In genomic region chr6:37695857-37696219, GRCh38 we compare ENCODE assay signal across 2 cellular contexts.
TF ChIP-seq lines count a peak whose summit lies in the region.

No MANE protein-coding gene starts in this region.

TF ChIP-seq in A549, 52 proteins besides CTCF, POLR2A, EP300 and RAD21 (continued from another document):
- no peak for TF ChIP-seq HES2 (IDR thresholded peaks at IDR 0.05)
- TF ChIP-seq ESRRA (IDR thresholded peaks at IDR 0.05; ENCODE audit: borderline replicate concordance, low read length), result no peak
- TF ChIP-seq EHMT2 (IDR thresholded peaks at IDR 0.05; ENCODE audit: low read depth), result no peak
- no peak for TF ChIP-seq FOXS1 (CRISPR knock-in tag; IDR thresholded peaks at IDR 0.05)
- no peak for TF ChIP-seq ZSCAN20 (CRISPR knock-in tag; IDR thresholded peaks at IDR 0.05)
- TF ChIP-seq HDAC2 (IDR thresholded peaks at IDR 0.05), result no peak
- no peak for TF ChIP-seq ELK1 (IDR thresholded peaks at IDR 0.05; ENCODE audit: low read depth, low read length)
- no peak for TF ChIP-seq CBX2 (IDR thresholded peaks at IDR 0.05; ENCODE audit: borderline replicate concordance, low read depth)
- no peak for TF ChIP-seq FOSL2 (IDR thresholded peaks at IDR 0.05)
- no peak for TF ChIP-seq FOSL2 (CRISPR knock-in tag; IDR thresholded peaks at IDR 0.05)
- no peak for TF ChIP-seq FOSB (CRISPR knock-in tag; IDR thresholded peaks at IDR 0.05)
- TF ChIP-seq GATA3 (IDR thresholded peaks at IDR 0.05; ENCODE audit: borderline replicate concordance), result no peak
- no peak for TF ChIP-seq BCL3 (IDR thresholded peaks at IDR 0.05)
- no peak for TF ChIP-seq RCOR1 (IDR thresholded peaks at IDR 0.05; ENCODE audit: low read depth, low read length)
- TF ChIP-seq CEBPB (IDR thresholded peaks at IDR 0.05), result no peak
- no peak for TF ChIP-seq ZFP36 (IDR thresholded peaks at IDR 0.05; ENCODE audit: borderline replicate concordance, partially characterized antibody)
TF ChIP-seq in A549: peak in this region for 0.

TF ChIP-seq in HepG2, 621 proteins besides CTCF, POLR2A, EP300 and RAD21 (continued from another document):
- no peak for TF ChIP-seq ZGPAT (CRISPR knock-in tag; IDR thresholded peaks at IDR 0.05)
- TF ChIP-seq ARNT (IDR thresholded peaks at IDR 0.05), result no peak
- no peak for TF ChIP-seq TOE1 (CRISPR knock-in tag; IDR thresholded peaks at IDR 0.05)
- TF ChIP-seq TGIF2 (CRISPR knock-in tag; IDR thresholded peaks at IDR 0.05), result no peak
- no peak for TF ChIP-seq SRY (CRISPR knock-in tag; IDR thresholded peaks at IDR 0.05)
